ENCODE assay signal across 22 cellular contexts in genomic region chr21:38428211-38428610, GRCh38.
"Had no signal": no experiment of that assay in that cellular context is flagged by ENCODE, and none has a peak within 500 bp of the region (broad histone marks: within the 10 kb centered on the region; RNA-seq: fewer than 3 reads in every experiment).

No MANE protein-coding gene starts in this region.

- H3K27me3 ChIP-seq: colonic mucosa, esophagus squamous epithelium, gastrocnemius medialis, heart left ventricle, hepatocyte, left lung had no signal

- H3K79me2 ChIP-seq: hepatocyte had no signal

- H2AFZ ChIP-seq: hepatocyte had no signal

- H3K27ac ChIP-seq: colonic mucosa, dorsolateral prefrontal cortex, esophagus squamous epithelium, gastrocnemius medialis, heart left ventricle, hepatocyte, left lung, lower lobe of right lung had no signal

- H3K9me3 ChIP-seq: colonic mucosa, esophagus squamous epithelium, gastrocnemius medialis, heart left ventricle, left lung, lower lobe of right lung, mucosa of descending colon had no signal

- H3K4me1 ChIP-seq: colonic mucosa, esophagus squamous epithelium, gastrocnemius medialis, left lung, lower lobe of right lung had no signal

- FAIRE-seq: endothelial cell of umbilical vein, kidney had no signal

- DNase-seq: colonic mucosa; dermis blood vessel endothelial cell; dorsolateral prefrontal cortex; effector CD4-positive, alpha-beta T cell; effector memory CD4-positive, alpha-beta T cell; esophagus squamous epithelium; foreskin fibroblast; foreskin melanocyte; gastrocnemius medialis; heart left ventricle; hypothalamus; immature natural killer cell; islet precursor cell; kidney; kidney glomerular epithelial cell; left lung; lower lobe of right lung; mesenchymal stem cell; mucosa of descending colon; naive B cell had no signal

- ATAC-seq: gastrocnemius medialis, left lung, lower lobe of right lung, mucosa of descending colon had no signal

- H3K36me3 ChIP-seq: colonic mucosa, gastrocnemius medialis, left lung had no signal

- H3K4me2 ChIP-seq: hepatocyte had no signal

- H3K4me3 ChIP-seq: colonic mucosa, dorsolateral prefrontal cortex, esophagus squamous epithelium, gastrocnemius medialis, heart left ventricle, hepatocyte, left lung, lower lobe of right lung, mucosa of descending colon had no signal
